ENCODE assay signal across 11 cellular contexts in the genomic region with DNA sequence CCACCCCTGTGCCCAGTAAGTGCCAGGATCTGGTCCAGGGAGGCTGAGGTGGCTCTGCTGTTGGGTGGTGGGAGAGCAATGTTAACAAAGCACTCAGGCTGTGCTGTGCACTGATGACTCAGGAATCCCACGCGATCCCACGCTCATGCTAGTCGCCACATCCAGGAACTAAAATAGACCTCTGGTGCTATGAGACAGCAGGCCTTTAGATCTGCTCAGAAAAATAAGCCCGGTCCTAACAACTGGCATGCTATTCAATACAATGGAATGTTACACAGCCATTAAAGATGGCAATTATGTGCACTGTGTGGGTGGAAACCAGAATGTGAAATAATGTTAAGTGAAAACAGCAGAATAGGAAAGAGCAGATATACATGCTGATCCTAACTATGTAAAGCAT. TPM values are rescaled to one million over a fixed set of nuclear protein-coding genes. Genes with fewer than 3 reads are reported as not detected.
A peak's percentile ranks its signal among the peaks of the same experiment; 100 is the strongest.
DNase-seq lines count a peak whose midpoint lies in the region; ATAC-seq and TF ChIP-seq lines count a peak whose summit lies in the region.
"Had no signal": no experiment of that assay in that cellular context is flagged by ENCODE, and none has a peak within 500 bp of the region (broad histone marks: within the 10 kb centered on the region; RNA-seq: fewer than 3 reads in every experiment).

No MANE protein-coding gene starts in this region.

- peaks cover 2% of the 10 kb centered on the region for H3K36me3 ChIP-seq in left ventricle myocardium inferior

- H3K4me1 ChIP-seq in left ventricle myocardium inferior, result no peaks in the 10 kb centered on the region

- H3K9me3 ChIP-seq in left ventricle myocardium inferior (replicated peaks), result no peaks in the 10 kb centered on the region

- TF ChIP-seq CTCF in AG10803 (conservative IDR thresholded peaks at IDR 0.05; ENCODE audit: low read length) (no peak), astrocyte of the spinal cord (IDR thresholded peaks at IDR 0.05; ENCODE audit: low read depth, low read length) (no peak), left ventricle myocardium inferior (IDR thresholded peaks at IDR 0.05; ENCODE audit: borderline replicate concordance) (no peak)

- no peak overlapping the region for H3K4me3 ChIP-seq in AG10803 (ENCODE audit: low read length)
- no peak overlapping the region for H3K4me3 ChIP-seq in astrocyte of the spinal cord (ENCODE audit: low read depth, low read length)
- H3K4me3 ChIP-seq in left ventricle myocardium inferior, result no peak overlapping the region

- no peak for ATAC-seq in GM18502 (IDR thresholded peaks at IDR 0.05; ENCODE audit: poor library complexity, unreplicated experiment)

- intact Hi-C loops in left ventricle myocardium inferior (cut with micrococcal nuclease), result no loop called here

- no peak overlapping the region for H3K27ac ChIP-seq in left ventricle myocardium inferior (replicated peaks)

- DNase-seq in AG10803 (ENCODE audit: low read depth) (peak; percentile 73), HT1080 (ENCODE audit: low read depth) (peak; percentile 84), astrocyte of the spinal cord (ENCODE audit: low read depth, low spot score) (peak; percentile 80), myocyte (ENCODE audit: low read depth) (peak; percentile 83), SIG-M5 treated with dmso at 0.1 percent for 504 hours (lab: John Stamatoyannopoulos, UW; ENCODE audit: unreplicated experiment) (no peak), AML-193 (lab: John Stamatoyannopoulos, UW) (no peak), left ventricle myocardium inferior (no peak)
- DNase-seq: NCI-H1694 treated with DMSO at 0.1 percent for 48 hours had no signal

- in situ Hi-C loops in astrocyte of the spinal cord (cut with HindIII; ENCODE audit: low sequenced_read_pairs), result no loop called here

- H3K27me3 ChIP-seq in left ventricle myocardium inferior (ENCODE audit: low read depth), result no peaks in the 10 kb centered on the region

RNA-seq across cellular contexts. Expression of a gene that starts 26.0 kb away (rescaled TPM):
- total RNA-seq in HT1080 (2014; rRNA removed; shearing (Covaris generic)), result not detected in 2 replicates
- 0.10 and 0.27 TPM in 2 replicates for polyA plus RNA-seq in HT1080 (2015; cell fraction: cytosol; rRNA removed)
- 0.31 and 0.80 TPM in 2 replicates for polyA plus RNA-seq in HT1080 (2015; cell fraction: nucleus; rRNA removed)
- not detected in 2 replicates for total RNA-seq in myocyte
- 0.19 TPM for polyA plus RNA-seq in myocyte (2012)
- total RNA-seq in left ventricle myocardium inferior, result not detected
- total RNA-seq: cerebellum, mononuclear cell had no signal

RNA-seq across cellular contexts. Expression of a gene that starts 56.4 kb away (rescaled TPM):
- total RNA-seq in HT1080 (2014; rRNA removed; shearing (Covaris generic)), result 20.0 TPM in 2 replicates
- 16.1 and 18.5 TPM in 2 replicates for polyA plus RNA-seq in HT1080 (2015; cell fraction: cytosol; rRNA removed)
- polyA plus RNA-seq in HT1080 (2015; cell fraction: nucleus; rRNA removed), result 16.0 and 18.4 TPM in 2 replicates
- total RNA-seq in myocyte (11.8 and 13.3 TPM in 2 replicates), left ventricle myocardium inferior (17.3 TPM)
- 8.9 TPM for polyA plus RNA-seq in myocyte (2012)

Comparison
In these comparisons a context has a peak if more than half of its experiments do, and no peak if none do; other contexts are left out.
1. DNase-seq: peak in AG10803 (single experiment), HT1080 (single experiment), astrocyte of the spinal cord (single experiment) and myocyte (single experiment); none in SIG-M5 treated with dmso at 0.1 percent for 504 hours (single experiment), AML-193 (0 of 2) and left ventricle myocardium inferior (single experiment).